ENCODE assay signal across 9 cellular contexts in the genomic region with DNA sequence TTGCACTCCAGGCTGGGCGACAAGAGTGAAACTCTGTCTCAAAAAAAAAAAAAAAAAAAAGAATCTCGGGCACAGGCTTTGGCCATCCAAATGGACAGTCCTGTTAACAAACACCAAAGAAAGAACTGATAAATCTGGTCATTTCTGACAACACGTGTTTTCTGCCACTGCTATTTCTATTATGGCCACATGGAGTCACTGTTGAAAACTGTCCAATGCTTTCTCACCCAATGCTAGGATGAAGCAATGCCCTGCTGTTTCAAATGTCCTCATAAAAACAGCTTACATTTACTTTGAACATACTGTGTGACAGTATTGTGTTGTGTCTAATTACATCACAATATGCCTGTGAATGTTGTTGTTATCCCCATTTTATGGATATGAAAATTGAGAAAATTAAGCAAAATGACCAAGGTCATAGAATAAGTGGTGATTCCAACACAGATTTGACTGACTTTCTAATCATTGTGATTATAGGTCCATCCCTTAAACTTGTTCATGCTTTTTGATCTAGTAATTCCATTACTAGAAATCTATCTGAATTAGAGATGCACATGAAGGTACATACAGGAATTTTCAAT. TPM values are rescaled to one million over a fixed set of nuclear protein-coding genes. Genes with fewer than 3 reads are reported as not detected.
DNase-seq lines count a peak whose midpoint lies in the region; ATAC-seq and TF ChIP-seq lines count a peak whose summit lies in the region.
"Had no signal": no experiment of that assay in that cellular context is flagged by ENCODE, and none has a peak within 500 bp of the region (broad histone marks: within the 10 kb centered on the region; RNA-seq: fewer than 3 reads in every experiment).

No MANE protein-coding gene starts in this region.

- H3K27me3 Mint-ChIP-seq in natural killer cell (ENCODE audit: low read depth in 2 of 2): no peaks in the 10 kb centered on the region
- no peaks in the 10 kb centered on the region for H3K27me3 Mint-ChIP-seq in activated T-cell treated with anti-CD3 and anti-CD28 coated beads, Interleukin-2, amount 50 U/mL, for 4 hours (ENCODE audit: low read depth)
- H3K27me3 Mint-ChIP-seq: activated naive CD4-positive, alpha-beta T cell treated with anti-CD3 and anti-CD28 coated beads, Interleukin-2, amount 50 U/mL, for 24 hours had no signal

- no peaks in the 10 kb centered on the region for H3K36me3 Mint-ChIP-seq in natural killer cell
- H3K36me3 Mint-ChIP-seq in activated T-cell treated with anti-CD3 and anti-CD28 coated beads, Interleukin-2, amount 50 U/mL, for 4 hours (ENCODE audit: insufficient read depth): no peaks in the 10 kb centered on the region
- H3K36me3 Mint-ChIP-seq: activated naive CD4-positive, alpha-beta T cell treated with anti-CD3 and anti-CD28 coated beads, Interleukin-2, amount 50 U/mL, for 24 hours had no signal

- ATAC-seq in HG03045 (IDR thresholded peaks at IDR 0.05; ENCODE audit: unreplicated experiment) (peak; percentile 62), natural killer cell (peak; percentile 86 to 95 (median 94))
- no peak for ATAC-seq in activated T-cell treated with anti-CD3 and anti-CD28 coated beads, Interleukin-2, amount 50 U/mL, for 4 hours

- H3K9me3 Mint-ChIP-seq in natural killer cell: no peaks in the 10 kb centered on the region
- no peaks in the 10 kb centered on the region for H3K9me3 Mint-ChIP-seq in activated T-cell treated with anti-CD3 and anti-CD28 coated beads, Interleukin-2, amount 50 U/mL, for 4 hours
- H3K9me3 Mint-ChIP-seq: activated naive CD4-positive, alpha-beta T cell treated with anti-CD3 and anti-CD28 coated beads, Interleukin-2, amount 50 U/mL, for 24 hours had no signal

- intact Hi-C loops in natural killer cell (cut with micrococcal nuclease): loop anchor here (1.0 kb wide), 2 partner anchors 120 to 177 kb away; no protein-coding TSS in a partner anchor

- CTCF ChIA-PET in RWPE1 (lab: Yijun Ruan, JAX): interaction anchor here (0.6 to 1.6 kb wide), 10 partner anchors 9 to 177 kb away, joined by 3 to 10 read pairs (median 4); no protein-coding TSS in a partner anchor

- no peak overlapping the region for H3K4me3 Mint-ChIP-seq in natural killer cell
- no peak overlapping the region for H3K4me3 Mint-ChIP-seq in activated T-cell treated with anti-CD3 and anti-CD28 coated beads, Interleukin-2, amount 50 U/mL, for 4 hours
- H3K4me3 Mint-ChIP-seq: activated naive CD4-positive, alpha-beta T cell treated with anti-CD3 and anti-CD28 coated beads, Interleukin-2, amount 50 U/mL, for 24 hours had no signal

- TF ChIP-seq CTCF in RWPE1 (conservative IDR thresholded peaks at IDR 0.05; ENCODE audit: low read depth) (peak; percentile 85), epithelial cell of proximal tubule (conservative IDR thresholded peaks at IDR 0.05; ENCODE audit: low read depth, low read length) (peak; percentile 86), natural killer cell (IDR thresholded peaks at IDR 0.05) (peak; percentile 80)

- H3K4me3 ChIP-seq in epithelial cell of proximal tubule (ENCODE audit: low read depth, low read length): no peak overlapping the region

- peaks cover 14 to 18% of the 10 kb centered on the region in 2 donors for H3K4me1 Mint-ChIP-seq in natural killer cell
- H3K4me1 Mint-ChIP-seq in activated T-cell treated with anti-CD3 and anti-CD28 coated beads, Interleukin-2, amount 50 U/mL, for 4 hours (ENCODE audit: low read depth): peaks cover 18% of the 10 kb centered on the region

- DNase-seq in SKM-1 treated with dmso at 0.1 percent for 144 hours (lab: John Stamatoyannopoulos, UW; ENCODE audit: unreplicated experiment): peak; percentile 42
- DNase-seq in SKM-1 (lab: John Stamatoyannopoulos, UW; ENCODE audit: unreplicated experiment): no peak
- peak; percentile 69 for DNase-seq in RWPE1 (ENCODE audit: low spot score)
- DNase-seq in epithelial cell of proximal tubule (ENCODE audit: low read depth): no peak
- DNase-seq in natural killer cell: no peak
- no peak for DNase-seq in activated T-cell treated with anti-CD3 and anti-CD28 coated beads, Interleukin-2, amount 50 U/mL, for 4 hours
- no peak for DNase-seq in NCI-H1930 (lab: John Stamatoyannopoulos, UW)

- POLR2A ChIA-PET in RWPE1 (lab: Yijun Ruan, JAX; ENCODE audit: low non-redundant PET): no interaction called here

- H3K27ac ChIP-seq in RWPE1: no peak overlapping the region

- no peak overlapping the region for H3K27ac Mint-ChIP-seq in natural killer cell
- H3K27ac Mint-ChIP-seq: activated naive CD4-positive, alpha-beta T cell treated with anti-CD3 and anti-CD28 coated beads, Interleukin-2, amount 50 U/mL, for 24 hours had no signal

RNA-seq across cellular contexts. Expression of a gene that starts 19.9 kb away (rescaled TPM):
- total RNA-seq in epithelial cell of proximal tubule: 4.2 and 4.8 TPM in 2 replicates
- 100 to 1,000 TPM; 200 to 244 (median 236) TPM for total RNA-seq in natural killer cell
- 10 to 100 TPM; 20.8 to 29.2 (median 21.7) TPM for total RNA-seq in activated T-cell treated with anti-CD3 and anti-CD28 coated beads, Interleukin-2, amount 50 U/mL, for 4 hours

Comparison
In these comparisons a context has a peak if more than half of its experiments do, and no peak if none do; other contexts are left out.
1. DNase-seq: peak in SKM-1 treated with dmso at 0.1 percent for 144 hours (single experiment) and RWPE1 (single experiment); none in SKM-1 (single experiment), epithelial cell of proximal tubule (single experiment), natural killer cell (single experiment), activated T-cell treated with anti-CD3 and anti-CD28 coated beads, Interleukin-2, amount 50 U/mL, for 4 hours (single experiment) and NCI-H1930 (0 of 2).
2. ATAC-seq: peak in HG03045 (single experiment) and natural killer cell (3 of 3); none in activated T-cell treated with anti-CD3 and anti-CD28 coated beads, Interleukin-2, amount 50 U/mL, for 4 hours (0 of 2).
3. RNA of a gene that starts 19.9 kb away (total RNA-seq): 200 to 244 TPM in natural killer cell; 20.8 to 29.2 TPM in activated T-cell treated with anti-CD3 and anti-CD28 coated beads, Interleukin-2, amount 50 U/mL, for 4 hours and 4.2 to 4.8 TPM in epithelial cell of proximal tubule; every median in the first group is over 4 times any median in the second.
4. Peak in every context shown above with its lines, with median percentiles within 50 percentile points of each other: CTCF ChIP-seq.